In the genomic region with DNA sequence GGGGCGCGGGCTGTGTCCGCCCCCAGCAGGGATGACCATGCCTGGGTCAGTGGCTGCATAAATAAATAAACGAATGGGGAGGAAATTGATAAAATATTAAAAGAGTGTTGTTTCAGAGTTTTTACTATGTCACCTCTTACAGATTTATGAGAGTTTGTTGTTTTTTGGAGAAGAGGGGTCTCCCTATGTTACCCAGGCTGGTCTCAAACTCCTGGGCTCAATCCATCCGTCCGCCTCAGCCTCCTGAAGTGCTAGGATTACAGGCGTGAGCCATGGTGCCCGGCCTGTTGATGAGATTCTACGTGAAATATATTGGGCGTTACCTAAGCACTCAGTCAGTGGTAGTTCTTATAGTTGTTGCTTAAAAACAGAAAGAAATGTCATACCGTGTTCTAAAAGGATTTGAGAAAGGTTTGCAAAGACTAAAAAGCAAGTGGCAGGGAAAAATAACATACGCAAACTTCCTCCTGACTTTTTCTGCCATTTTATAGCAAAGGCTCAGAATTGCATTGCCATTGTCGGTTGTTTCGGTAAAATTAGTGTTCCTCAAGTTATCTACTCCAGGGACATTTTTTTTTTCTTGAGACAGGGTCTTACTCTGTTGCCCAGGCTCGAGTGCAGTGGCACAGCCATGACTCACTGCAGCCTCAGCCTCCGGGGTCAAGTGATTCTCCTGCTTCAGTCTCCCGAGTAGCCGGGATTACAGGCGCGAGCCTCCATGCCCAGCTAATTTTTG, we compare ENCODE assay signal across 8 cellular contexts. TPM values are rescaled to one million over a fixed set of nuclear protein-coding genes. Genes with fewer than 3 reads are reported as not detected.
A peak's percentile ranks its signal among the peaks of the same experiment; 100 is the strongest.
DNase-seq lines count a peak whose midpoint lies in the region; ATAC-seq and TF ChIP-seq lines count a peak whose summit lies in the region.

No MANE protein-coding gene starts in this region.

- H3K9me3 Mint-ChIP-seq in activated T-cell treated with anti-CD3 and anti-CD28 coated beads, Interleukin-2, amount 50 U/mL, for 4 hours, result no peaks in the 10 kb centered on the region
- no peaks in the 10 kb centered on the region for H3K9me3 Mint-ChIP-seq in activated naive CD8-positive, alpha-beta T cell (ENCODE audit: low read depth)

- H3K4me3 ChIP-seq in kidney epithelial cell (ENCODE audit: low read depth, low read length) (peak overlapping the region; percentile 66), thymus (ENCODE audit: low read length) (peak overlapping the region; percentile 64)

- H3K36me3 Mint-ChIP-seq in activated T-cell treated with anti-CD3 and anti-CD28 coated beads, Interleukin-2, amount 50 U/mL, for 4 hours (ENCODE audit: insufficient read depth), result no peaks in the 10 kb centered on the region
- H3K36me3 Mint-ChIP-seq in activated naive CD8-positive, alpha-beta T cell, result no peaks in the 10 kb centered on the region

- H3K4me1 ChIP-seq in thymus (ENCODE audit: control insufficient read depth, insufficient read depth, low read length), result peaks cover 2% of the 10 kb centered on the region

- H3K27me3 ChIP-seq in kidney epithelial cell (ENCODE audit: control insufficient read depth, insufficient read depth, low read length) (no peaks in the 10 kb centered on the region), thymus (ENCODE audit: control insufficient read depth, insufficient read depth) (no peaks in the 10 kb centered on the region)

- H3K36me3 ChIP-seq in kidney epithelial cell (ENCODE audit: control insufficient read depth, insufficient read depth, low read length) (no peaks in the 10 kb centered on the region), thymus (ENCODE audit: control insufficient read depth, insufficient read depth) (no peaks in the 10 kb centered on the region)

- DNase-seq in activated T-cell treated with anti-CD3 and anti-CD28 coated beads, Interleukin-2, amount 50 U/mL, for 4 hours, result no peak
- DNase-seq in activated T-cell treated with anti-CD3 and anti-CD28 coated beads, Interleukin-2, amount 50 U/mL, for 48 hours, result no peak
- DNase-seq in kidney epithelial cell (ENCODE audit: low read depth) (no peak), RPMI8226 (no peak), mucosa of gallbladder (ENCODE audit: low spot score) (no peak)
- no peak for DNase-seq in effector CD8-positive, alpha-beta T cell (lab: John Stamatoyannopoulos, UW)

- no peak for ATAC-seq in activated T-cell treated with anti-CD3 and anti-CD28 coated beads, Interleukin-2, amount 50 U/mL, for 4 hours

- 59% methylated on average over 20 of the region's 20 CpGs for WGBS in thymus

- peaks cover 11% of the 10 kb centered on the region for H3K4me1 Mint-ChIP-seq in activated T-cell treated with anti-CD3 and anti-CD28 coated beads, Interleukin-2, amount 50 U/mL, for 4 hours (ENCODE audit: low read depth)
- peaks cover 4% of the 10 kb centered on the region for H3K4me1 Mint-ChIP-seq in activated naive CD8-positive, alpha-beta T cell (ENCODE audit: low read depth)

- H3K27ac Mint-ChIP-seq in activated naive CD8-positive, alpha-beta T cell, result peak overlapping the region; percentile 95

- H3K27ac ChIP-seq in thymus (ENCODE audit: low read depth), result peak overlapping the region; percentile 90

- peak overlapping the region; percentile 89 for H3K4me3 Mint-ChIP-seq in activated T-cell treated with anti-CD3 and anti-CD28 coated beads, Interleukin-2, amount 50 U/mL, for 4 hours
- H3K4me3 Mint-ChIP-seq in activated naive CD8-positive, alpha-beta T cell, result peak overlapping the region; percentile 86

- H3K27me3 Mint-ChIP-seq in activated T-cell treated with anti-CD3 and anti-CD28 coated beads, Interleukin-2, amount 50 U/mL, for 4 hours (ENCODE audit: low read depth), result no peaks in the 10 kb centered on the region
- H3K27me3 Mint-ChIP-seq in activated naive CD8-positive, alpha-beta T cell, result no peaks in the 10 kb centered on the region

- no peak for TF ChIP-seq CTCF in kidney epithelial cell (IDR thresholded peaks at IDR 0.05; ENCODE audit: insufficient read depth, low read length, poor library complexity, severe bottlenecking)

- no peaks in the 10 kb centered on the region for H3K9me3 ChIP-seq in thymus (ENCODE audit: control insufficient read depth)

RNA-seq across cellular contexts. Expression of gene FOXK1, which starts 39.5 kb away (rescaled TPM):
- total RNA-seq in activated T-cell treated with anti-CD3 and anti-CD28 coated beads, Interleukin-2, amount 50 U/mL, for 4 hours, result 10 to 100 TPM; 46.6 to 47.9 (median 46.8) TPM
- 48.2 and 61.3 TPM in 2 replicates for total RNA-seq in kidney epithelial cell
- 7.6 TPM for polyA plus RNA-seq in thymus
- 27.0 TPM for total RNA-seq in mucosa of gallbladder
